ENCODE assay signal across 25 cellular contexts in genomic region chr1:83889707-83890106, GRCh38.
DNase-seq lines count a peak whose midpoint lies in the region; ATAC-seq and TF ChIP-seq lines count a peak whose summit lies in the region.
"Had no signal": no experiment of that assay in that cellular context is flagged by ENCODE, and none has a peak within 500 bp of the region (broad histone marks: within the 10 kb centered on the region; RNA-seq: fewer than 3 reads in every experiment).

No MANE protein-coding gene starts in this region.

- no peaks in the 10 kb centered on the region for H3K36me3 ChIP-seq in A673 (ENCODE audit: insufficient read depth, low read length, poor library complexity, severe bottlenecking)
- no peaks in the 10 kb centered on the region for H3K36me3 ChIP-seq in naive thymus-derived CD4-positive, alpha-beta T cell (ENCODE audit: control insufficient read depth in 2 of 3, insufficient read depth in 3 of 3, low read length in 3 of 3)
- H3K36me3 ChIP-seq: right lobe of liver had no signal

- no peak overlapping the region for H3K27ac ChIP-seq in A673 (ENCODE audit: low read depth, low read length, poor library complexity, severe bottlenecking)
- no peak overlapping the region for H3K27ac ChIP-seq in naive thymus-derived CD4-positive, alpha-beta T cell (ENCODE audit: low read depth, low read length)
- H3K27ac ChIP-seq: gastroesophageal sphincter, right lobe of liver had no signal

- TF ChIP-seq CTCF in A673 (conservative IDR thresholded peaks at IDR 0.05; ENCODE audit: low read depth, low read length) (no peak), astrocyte of the spinal cord (IDR thresholded peaks at IDR 0.05; ENCODE audit: low read depth, low read length) (no peak), mesothelial cell of epicardium (IDR thresholded peaks at IDR 0.05; ENCODE audit: unreplicated experiment) (no peak)

- POLR2A ChIA-PET in A673 (lab: Charles Lee; ENCODE audit: low non-redundant PET), result no interaction called here
- POLR2A ChIA-PET in naive thymus-derived CD4-positive, alpha-beta T cell (lab: Charles Lee), result no interaction called here

- H3K27ac Mint-ChIP-seq in mesothelial cell of epicardium, result no peak overlapping the region
- H3K27ac Mint-ChIP-seq in naive thymus-derived CD4-positive, alpha-beta T cell, result no peak overlapping the region
- H3K27ac Mint-ChIP-seq: activated CD8-positive, alpha-beta memory T cell treated with anti-CD3 and anti-CD28 coated beads, Interleukin-2, amount 10 ng/mL, durations not matched to agents 7 days and 5 days; activated naive CD4-positive, alpha-beta T cell treated with anti-CD3 and anti-CD28 coated beads for 36 hours; CD8-positive, alpha-beta T cell had no signal

- CTCF ChIA-PET in A673 (lab: Charles Lee), result no interaction called here
- CTCF ChIA-PET in naive thymus-derived CD4-positive, alpha-beta T cell (lab: Charles Lee), result interaction anchor here (0.7 kb wide), 1 partner anchor 18 kb away, joined by 3 read pairs; no protein-coding TSS in a partner anchor

- peaks cover 4% of the 10 kb centered on the region for H3K9me3 Mint-ChIP-seq in mesothelial cell of epicardium
- H3K9me3 Mint-ChIP-seq in naive thymus-derived CD4-positive, alpha-beta T cell, result peaks cover 0 to 8% (median 6%) of the 10 kb centered on the region in 11 donors

- DNase-seq in A673 (ENCODE audit: low spot score) (peak; percentile 88), LHCN-M2 (ENCODE audit: low read depth) (peak; percentile 57), astrocyte of the spinal cord (ENCODE audit: low read depth, low spot score) (peak; percentile 45), iris pigment epithelial cell (ENCODE audit: low read depth) (peak; percentile 30), mesothelial cell of epicardium (ENCODE audit: low spot score in 2 of 2, unreplicated experiment in 2 of 2) (no peak)
- DNase-seq in stimulated activated naive CD4-positive, alpha-beta T cell (lab: John Stamatoyannopoulos, UW), result no peak
- DNase-seq in naive thymus-derived CD4-positive, alpha-beta T cell, result no peak
- DNase-seq: 8988T; activated CD4-positive, alpha-beta T cell treated with anti-CD3 and anti-CD28 coated beads, Interleukin-2, amount 50 U/mL, for 1 hour; activated CD8-positive, alpha-beta memory T cell treated with anti-CD3 and anti-CD28 coated beads, Interleukin-2, amount 10 ng/mL, durations not matched to agents 7 days and 5 days; activated naive CD4-positive, alpha-beta T cell treated with anti-CD3 and anti-CD28 coated beads for 36 hours; anterior cingulate cortex; CD8-positive, alpha-beta T cell; DMS 273 treated with DMSO at 0.1 percent for 48 hours; effector CD4-positive, alpha-beta T cell; hypothalamus; KBM-7; NCI-H187 treated with DMSO at 0.1 percent for 48 hours; NCI-H69; posterior cingulate gyrus; right lobe of liver; T-helper 9 cell; trophoblast cell had no signal

- H3K36me3 Mint-ChIP-seq in mesothelial cell of epicardium, result peaks cover 6% of the 10 kb centered on the region
- H3K36me3 Mint-ChIP-seq in naive thymus-derived CD4-positive, alpha-beta T cell, result no peaks in the 10 kb centered on the region
- H3K36me3 Mint-ChIP-seq: activated CD8-positive, alpha-beta memory T cell treated with anti-CD3 and anti-CD28 coated beads, Interleukin-2, amount 10 ng/mL, durations not matched to agents 7 days and 5 days; CD8-positive, alpha-beta T cell had no signal

- no peak overlapping the region for H3K4me3 Mint-ChIP-seq in mesothelial cell of epicardium
- no peak overlapping the region for H3K4me3 Mint-ChIP-seq in naive thymus-derived CD4-positive, alpha-beta T cell
- H3K4me3 Mint-ChIP-seq: activated CD8-positive, alpha-beta memory T cell treated with anti-CD3 and anti-CD28 coated beads, Interleukin-2, amount 10 ng/mL, durations not matched to agents 7 days and 5 days; activated naive CD4-positive, alpha-beta T cell treated with anti-CD3 and anti-CD28 coated beads for 36 hours; CD8-positive, alpha-beta T cell had no signal

- no peak for ATAC-seq in GM18517 (IDR thresholded peaks at IDR 0.05; ENCODE audit: unreplicated experiment)
- no peak for ATAC-seq in naive thymus-derived CD4-positive, alpha-beta T cell
- ATAC-seq: activated CD8-positive, alpha-beta memory T cell treated with anti-CD3 and anti-CD28 coated beads, Interleukin-2, amount 10 ng/mL, durations not matched to agents 7 days and 5 days; CD8-positive, alpha-beta T cell; gastroesophageal sphincter; right lobe of liver had no signal

- in situ Hi-C loops in astrocyte of the spinal cord (cut with HindIII; ENCODE audit: low sequenced_read_pairs), result no loop called here

- no TSS peak for BruUV-seq in A673 (replicated peaks; lab: Mats Ljungman, UMichigan)

- H3K4me3 ChIP-seq in A673 (ENCODE audit: low read depth, low read length, poor library complexity, severe bottlenecking) (no peak overlapping the region), astrocyte of the spinal cord (ENCODE audit: low read depth, low read length) (no peak overlapping the region)
- no peak overlapping the region for H3K4me3 ChIP-seq in naive thymus-derived CD4-positive, alpha-beta T cell (ENCODE audit: low read length)
- H3K4me3 ChIP-seq: gastroesophageal sphincter, right lobe of liver had no signal

- H3K27me3 Mint-ChIP-seq in mesothelial cell of epicardium (ENCODE audit: low read depth), result no peaks in the 10 kb centered on the region
- peaks cover 0 to 33% (median 14%) of the 10 kb centered on the region in 5 donors for H3K27me3 Mint-ChIP-seq in naive thymus-derived CD4-positive, alpha-beta T cell

- peaks cover 2% of the 10 kb centered on the region for H3K4me1 Mint-ChIP-seq in mesothelial cell of epicardium
- H3K4me1 Mint-ChIP-seq in naive thymus-derived CD4-positive, alpha-beta T cell, result no peaks in the 10 kb centered on the region
- H3K4me1 Mint-ChIP-seq: activated CD8-positive, alpha-beta memory T cell treated with anti-CD3 and anti-CD28 coated beads, Interleukin-2, amount 10 ng/mL, durations not matched to agents 7 days and 5 days had no signal

- H3K27me3 ChIP-seq in A673 (replicated peaks; ENCODE audit: insufficient read depth, low read depth, low read length, poor library complexity), result no peaks in the 10 kb centered on the region
- no peaks in the 10 kb centered on the region for H3K27me3 ChIP-seq in naive thymus-derived CD4-positive, alpha-beta T cell (ENCODE audit: control insufficient read depth in 2 of 2, insufficient read depth in 2 of 2, low read length in 2 of 2)
- H3K27me3 ChIP-seq: gastroesophageal sphincter, right lobe of liver had no signal

- H3K9me3 ChIP-seq in A673 (ENCODE audit: low read depth, low read length, poor library complexity, severe bottlenecking), result peaks cover 9% of the 10 kb centered on the region
- no peaks in the 10 kb centered on the region for H3K9me3 ChIP-seq in naive thymus-derived CD4-positive, alpha-beta T cell (ENCODE audit: control insufficient read depth in 2 of 3, low read length in 3 of 3)
- H3K9me3 ChIP-seq: gastroesophageal sphincter, right lobe of liver had no signal

- H3K4me1 ChIP-seq in A673 (ENCODE audit: insufficient read depth, low read length, poor library complexity, severe bottlenecking), result peaks cover 13% of the 10 kb centered on the region
- H3K4me1 ChIP-seq in naive thymus-derived CD4-positive, alpha-beta T cell (ENCODE audit: control insufficient read depth in 2 of 2, insufficient read depth in 2 of 2, low read length in 2 of 2), result no peaks in the 10 kb centered on the region
- H3K4me1 ChIP-seq: right lobe of liver had no signal

- intact Hi-C loops in A673 (cut with micrococcal nuclease; ENCODE audit: unreplicated experiment), result no loop called here
- intact Hi-C loops in naive thymus-derived CD4-positive, alpha-beta T cell (cut with micrococcal nuclease), result no loop called here

Comparison
In these comparisons a context has a peak if more than half of its experiments do, and no peak if none do; other contexts are left out.
1. DNase-seq: peak in A673 (single experiment), LHCN-M2 (single experiment), astrocyte of the spinal cord (single experiment) and iris pigment epithelial cell (single experiment); none in mesothelial cell of epicardium (0 of 2), stimulated activated naive CD4-positive, alpha-beta T cell (0 of 6) and naive thymus-derived CD4-positive, alpha-beta T cell (0 of 9).